In the genomic region with DNA sequence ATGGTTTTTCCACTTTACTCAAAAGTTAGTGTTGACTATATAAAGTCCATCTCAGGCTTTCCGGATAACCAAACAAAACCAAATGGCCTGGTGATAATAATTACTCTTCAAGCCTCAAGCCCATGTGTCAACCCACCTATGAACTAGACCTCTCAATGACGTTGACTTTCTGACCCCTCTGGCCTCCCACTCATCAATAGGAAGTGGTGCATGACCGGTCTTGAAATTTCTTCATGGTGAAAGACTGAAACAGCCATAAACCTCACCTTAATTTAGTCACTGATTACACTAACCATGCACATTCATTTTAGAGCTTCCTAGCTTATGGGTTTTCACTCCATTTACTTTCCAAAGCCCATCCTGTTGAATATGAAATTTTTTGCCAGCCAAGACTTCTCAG, we compare ENCODE assay signal across 22 cellular contexts.
DNase-seq lines count a peak whose midpoint lies in the region; ATAC-seq, FAIRE-seq and TF ChIP-seq lines count a peak whose summit lies in the region.
"Had no signal": no experiment of that assay in that cellular context is flagged by ENCODE, and none has a peak within 500 bp of the region (broad histone marks: within the 10 kb centered on the region; RNA-seq: fewer than 3 reads in every experiment).

No MANE protein-coding gene starts in this region.

- no peak for TF ChIP-seq POLR2A in GM12891 (IDR thresholded peaks at IDR 0.05; ENCODE audit: low read depth, low read length)
- TF ChIP-seq POLR2A in breast epithelium (IDR thresholded peaks at IDR 0.05) = no peak

- peak; percentile 67 for ATAC-seq in HG02973 (IDR thresholded peaks at IDR 0.05; ENCODE audit: unreplicated experiment)
- no peak for ATAC-seq in GM21786 (IDR thresholded peaks at IDR 0.05; ENCODE audit: unreplicated experiment)
- ATAC-seq: A549 had no signal

- peaks cover 7% of the 10 kb centered on the region for H3K27me3 Mint-ChIP-seq in activated T-cell treated with anti-CD3 and anti-CD28 coated beads, Interleukin-2, amount 50 U/mL, for 24 hours
- H3K27me3 Mint-ChIP-seq: IgD-negative memory B cell had no signal

- no peaks in the 10 kb centered on the region for H3K9me3 ChIP-seq in breast epithelium
- H3K9me3 ChIP-seq: A549, BE2C, SJCRH30 had no signal

- no peak overlapping the region for H3K4me3 ChIP-seq in breast epithelium
- H3K4me3 ChIP-seq: A549, SJCRH30 had no signal

- DNase-seq in GM12891 (ENCODE audit: insufficient read length, low spot score) = no peak
- DNase-seq in RCC 7860 (ENCODE audit: low spot score) = peak; percentile 48
- peak; percentile 95 for DNase-seq in kidney tubule cell (ENCODE audit: low spot score)
- no peak for DNase-seq in breast epithelium (ENCODE audit: low spot score in 2 of 2)
- DNase-seq in HT-29 (ENCODE audit: low spot score) = no peak
- no peak for DNase-seq in activated T-cell treated with anti-CD3 and anti-CD28 coated beads, Interleukin-2, amount 50 U/mL, for 24 hours
- DNase-seq: BE2C; EL; GF-D8; NCI-H1417 treated with DMSO at 0.1 percent for 48 hours; NCI-H187 treated with DMSO at 0.1 percent for 48 hours; NCI-H2107; NCI-H510A; NCI-H748 treated with DMSO at 0.1 percent for 48 hours; NK-92 treated with Interleukin-12 subunit alpha and Interleukin-12 subunit beta, amount 100 ng/mL, for 24 hours; SJCRH30; T-helper 1 cell had no signal

- H3K9me3 Mint-ChIP-seq in activated T-cell treated with anti-CD3 and anti-CD28 coated beads, Interleukin-2, amount 50 U/mL, for 24 hours = peaks cover 4% of the 10 kb centered on the region

- H3K27me3 ChIP-seq in breast epithelium = peaks cover 0 to 5% of the 10 kb centered on the region in 2 donors
- H3K27me3 ChIP-seq: BE2C, SJCRH30 had no signal

- no peaks in the 10 kb centered on the region for H3K4me1 Mint-ChIP-seq in activated T-cell treated with anti-CD3 and anti-CD28 coated beads, Interleukin-2, amount 50 U/mL, for 24 hours (ENCODE audit: low read depth)
- H3K4me1 Mint-ChIP-seq: IgD-negative memory B cell had no signal

- no peaks in the 10 kb centered on the region for H3K4me1 ChIP-seq in breast epithelium
- H3K4me1 ChIP-seq: A549, BE2C, SJCRH30 had no signal

- no peak for TF ChIP-seq CTCF in breast epithelium (IDR thresholded peaks at IDR 0.05)

- H3K4me3 Mint-ChIP-seq in activated T-cell treated with anti-CD3 and anti-CD28 coated beads, Interleukin-2, amount 50 U/mL, for 24 hours = no peak overlapping the region
- H3K4me3 Mint-ChIP-seq: IgD-negative memory B cell had no signal

- no peaks in the 10 kb centered on the region for H3K36me3 Mint-ChIP-seq in activated T-cell treated with anti-CD3 and anti-CD28 coated beads, Interleukin-2, amount 50 U/mL, for 24 hours (ENCODE audit: low read depth)
- H3K36me3 Mint-ChIP-seq: IgD-negative memory B cell had no signal

- no peaks in the 10 kb centered on the region for H3K36me3 ChIP-seq in breast epithelium
- H3K36me3 ChIP-seq: BE2C, SJCRH30 had no signal

- FAIRE-seq in GM12891 (lab: Jason Lieb, UNC) (peak; percentile 80), RCC 7860 (lab: Jason Lieb, UNC) (peak; percentile 88)
- FAIRE-seq: A549, H1 had no signal

- H3K27ac ChIP-seq in breast epithelium = no peak overlapping the region
- H3K27ac ChIP-seq: A549, SJCRH30 had no signal

- no peak overlapping the region for H3K27ac Mint-ChIP-seq in activated T-cell treated with anti-CD3 and anti-CD28 coated beads, Interleukin-2, amount 50 U/mL, for 24 hours
- H3K27ac Mint-ChIP-seq: IgD-negative memory B cell had no signal

- intact Hi-C loops in breast epithelium (cut with DNase I; ENCODE audit: low total_unique reads) = no loop called here

TF ChIP-seq in GM12891, 5 proteins besides CTCF, POLR2A, EP300 and RAD21:
- TF ChIP-seq SPI1 (IDR thresholded peaks at IDR 0.05; ENCODE audit: low read depth, low read length) = no peak
- TF ChIP-seq PAX5 (IDR thresholded peaks at IDR 0.05; ENCODE audit: insufficient read depth, low read length, severe bottlenecking) = no peak
- no peak for TF ChIP-seq POLR2AphosphoS5 (IDR thresholded peaks at IDR 0.05; ENCODE audit: low read depth, low read length)
- TF ChIP-seq POU2F2 (IDR thresholded peaks at IDR 0.05; ENCODE audit: low read depth, low read length) = no peak
- TF ChIP-seq TAF1 (IDR thresholded peaks at IDR 0.05; ENCODE audit: low read depth, low read length) = no peak
TF ChIP-seq in GM12891: peak in this region for 0.

Comparison
In these comparisons a context has a peak if more than half of its experiments do, and no peak if none do; other contexts are left out.
1. DNase-seq: peak in RCC 7860 (single experiment) and kidney tubule cell (single experiment); none in GM12891 (single experiment), breast epithelium (0 of 2), HT-29 (single experiment) and activated T-cell treated with anti-CD3 and anti-CD28 coated beads, Interleukin-2, amount 50 U/mL, for 24 hours (single experiment).